In genomic region chr10:117640406-117640805, GRCh38 we compare ENCODE assay signal across 27 cellular contexts.
"Had no signal": no experiment of that assay in that cellular context is flagged by ENCODE, and none has a peak within 500 bp of the region (broad histone marks: within the 10 kb centered on the region; RNA-seq: fewer than 3 reads in every experiment).

No MANE protein-coding gene starts in this region.

- H3K9me3 ChIP-seq: stomach, suprapubic skin, testis, thoracic aorta, thyroid gland, tibial artery, tibial nerve, transverse colon, upper lobe of left lung, upper lobe of right lung, uterus, vagina had no signal

- H3K4me1 ChIP-seq: stomach, suprapubic skin, testis, thyroid gland, tibial artery, tibial nerve, transverse colon, upper lobe of left lung, upper lobe of right lung, uterus had no signal

- ATAC-seq: stimulated activated effector memory CD8-positive, alpha-beta T cell treated with anti-CD3 and anti-CD28 coated beads, Interleukin-12 subunit alpha, Interleukin-12 subunit beta, amount 100 ng/mL, for 72 hours; stimulated activated memory B cell treated with anti-CD40 and anti-IgM and Interleukin-4, amounts not matched to agents 10 μg/mL and 1 μg/mL and 100 μg/mL, for 72 hours; stimulated activated naive B cell treated with anti-CD40 and anti-IgM and Interleukin-4, amounts not matched to agents 10 μg/mL and 1 μg/mL and 100 μg/mL, for 72 hours; stimulated activated naive CD8-positive, alpha-beta T cell treated with anti-CD3 and anti-CD28 coated beads, Interleukin-15, amount 100 ng/mL, for 72 hours; stimulated activated naive CD8-positive, alpha-beta T cell treated with anti-CD3 and anti-CD28 coated beads, Interleukin-15, Interleukin-2, amounts not matched to agents 100 U/mL and 50 U/mL, for 24 hours; upper lobe of right lung had no signal

- FAIRE-seq: urothelium cell line had no signal

- H3K27ac ChIP-seq: stomach, suprapubic skin, testis, thoracic aorta, thyroid gland, tibial artery, tibial nerve, transverse colon, upper lobe of left lung, upper lobe of right lung, uterus, vagina had no signal

- H3K27me3 ChIP-seq: suprapubic skin, testis, thyroid gland, tibial artery, tibial nerve, upper lobe of left lung, uterus, vagina had no signal

- H3K4me3 ChIP-seq: stomach, suprapubic skin, testis, thoracic aorta, thyroid gland, tibial artery, tibial nerve, transverse colon, upper lobe of left lung, upper lobe of right lung, uterus, vagina had no signal

- DNase-seq: stimulated activated CD4-positive, alpha-beta T cell treated with anti-CD3 and anti-CD28 coated beads, Interleukin-2, amount 100 ng/mL, for 48 hours; stimulated activated CD4-positive, alpha-beta T cell treated with anti-CD3 and anti-CD28 coated beads, Interleukin-4, amount 100 ng/mL, for 1 hour; stimulated activated CD4-positive, alpha-beta T cell treated with anti-CD3 and anti-CD28 coated beads, Interleukin-4, amount 100 ng/mL, for 24 hours; stimulated activated CD4-positive, alpha-beta T cell treated with anti-CD3 and anti-CD28 coated beads, Interleukin-4, amount 100 ng/mL, for 4 hours; stimulated activated CD8-positive, alpha-beta memory T cell treated with anti-CD3 and anti-CD28 coated beads, Interleukin-4, amount 100 ng/mL, for 48 hours; stimulated activated naive B cell treated with anti-CD40 and anti-IgM and Interleukin-4, amounts not matched to agents 10 μg/mL and 1 μg/mL and 100 μg/mL, for 72 hours; stimulated activated naive CD4-positive, alpha-beta T cell; stimulated activated naive CD4-positive, alpha-beta T cell treated with Interleukin-2 at 50 U/mL for 16 hours; stimulated activated naive CD8-positive, alpha-beta T cell treated with anti-CD3 and anti-CD28 coated beads, Interleukin-15, amount 100 ng/mL, for 72 hours; stimulated activated naive CD8-positive, alpha-beta T cell treated with anti-CD3 and anti-CD28 coated beads, Interleukin-15, Interleukin-2, amounts not matched to agents 100 U/mL and 50 U/mL, for 24 hours; stomach; substantia nigra; testis; thyroid gland; tibial artery; transverse colon; trophoblast cell; upper lobe of left lung; upper lobe of right lung; uterus had no signal

- H3K36me3 ChIP-seq: stomach, suprapubic skin, thoracic aorta, thyroid gland, tibial artery, tibial nerve, transverse colon, upper lobe of left lung, upper lobe of right lung, uterus, vagina had no signal
